Comparison of ENCODE assay signal across 22 cellular contexts in genomic region chr9:89149726-89150125, GRCh38. TPM values are rescaled to one million over a fixed set of nuclear protein-coding genes. Genes with fewer than 3 reads are reported as not detected.
DNase-seq lines count a peak whose midpoint lies in the region; ATAC-seq and TF ChIP-seq lines count a peak whose summit lies in the region.
"Had no signal": no experiment of that assay in that cellular context is flagged by ENCODE, and none has a peak within 500 bp of the region (broad histone marks: within the 10 kb centered on the region; RNA-seq: fewer than 3 reads in every experiment).

No MANE protein-coding gene starts in this region.

- TF ChIP-seq CTCF in foreskin keratinocyte (conservative IDR thresholded peaks at IDR 0.05): no peak
- TF ChIP-seq CTCF in BE2C (IDR thresholded peaks at IDR 0.05; ENCODE audit: low read depth, low read length): no peak

- H3K9me3 ChIP-seq in BE2C: no peaks in the 10 kb centered on the region; the same call in 1 of the 2 replicates
- H3K9me3 ChIP-seq: gastrocnemius medialis, uterus had no signal

- peak; percentile 85 for ATAC-seq in foreskin keratinocyte
- ATAC-seq: activated T-cell treated with anti-CD3 and anti-CD28 coated beads, Interleukin-2, amount 50 U/mL, for 4 hours; gastrocnemius medialis; K562 had no signal

- DNase-seq in AG08396 (ENCODE audit: low spot score): peak; percentile 37
- peak; percentile 74 for DNase-seq in HT1080 (ENCODE audit: low read depth)
- DNase-seq in amniotic epithelial cell (ENCODE audit: low read depth): peak; percentile 81
- DNase-seq in foreskin keratinocyte: peak; percentile 41 to 71
- DNase-seq in NCI-H2171 treated with DMSO at 0.1 percent for 48 hours (lab: John Stamatoyannopoulos, UW): no peak
- no peak for DNase-seq in NCI-H774 (lab: John Stamatoyannopoulos, UW)
- no peak for DNase-seq in AML-193 (lab: John Stamatoyannopoulos, UW)
- no peak for DNase-seq in BE2C
- DNase-seq: activated CD4-positive, alpha-beta T cell treated with anti-CD3 and anti-CD28 coated beads for 48 hours; activated T-cell treated with anti-CD3 and anti-CD28 coated beads, Interleukin-2, amount 50 U/mL, for 4 hours; aorta; gastrocnemius medialis; H7; midbrain; NCI-H526 treated with DMSO at 0.1 percent for 48 hours; occipital lobe; RPMI8226; stimulated activated naive CD4-positive, alpha-beta T cell treated with Interleukin-2 at 50 U/mL for 16 hours; uterus had no signal

- H3K4me1 ChIP-seq in foreskin keratinocyte: peaks cover 7% of the 10 kb centered on the region
- H3K4me1 ChIP-seq in BE2C: no peaks in the 10 kb centered on the region
- H3K4me1 ChIP-seq: gastrocnemius medialis, uterus had no signal

- H3K36me3 ChIP-seq in BE2C: no peaks in the 10 kb centered on the region; the same call in 1 of the 2 replicates
- H3K36me3 ChIP-seq: gastrocnemius medialis, uterus had no signal

- no peak overlapping the region for H3K4me3 ChIP-seq in BE2C (ENCODE audit: low read depth, low read length)
- H3K4me3 ChIP-seq: gastrocnemius medialis, K562, skin epidermis, uterus had no signal

- H3K27ac ChIP-seq in foreskin keratinocyte: no peak overlapping the region
- H3K27ac ChIP-seq: gastrocnemius medialis, skin epidermis, uterus had no signal

- H3K27me3 ChIP-seq in foreskin keratinocyte (no peaks in the 10 kb centered on the region), BE2C (no peaks in the 10 kb centered on the region)
- H3K27me3 ChIP-seq: gastrocnemius medialis, uterus had no signal

RNA-seq across cellular contexts. Expression of gene SHC3, which starts 28.9 kb away (rescaled TPM):
- 0.03 TPM in 2 replicates for total RNA-seq in HT1080 (2014; rRNA removed; shearing (Covaris generic))
- not detected in 2 replicates for polyA plus RNA-seq in HT1080 (2015; cell fraction: cytosol; rRNA removed)
- not detected in 2 replicates for polyA plus RNA-seq in HT1080 (2015; cell fraction: nucleus; rRNA removed)
- under 0.01 and 0.07 TPM in 2 replicates for total RNA-seq in foreskin keratinocyte
- polyA plus RNA-seq in foreskin keratinocyte: 0.01 and 0.07 TPM in 2 replicates
- polyA plus RNA-seq in BE2C (2012; ENCODE audit: insufficient read depth, insufficient read length, low read depth): 6.3 TPM
- total RNA-seq: B cell, K562 had no signal
- polyA plus RNA-seq: K562 had no signal

Comparison
In these comparisons a context has a peak if more than half of its experiments do, and no peak if none do; other contexts are left out.
1. DNase-seq: peak in AG08396 (single experiment), HT1080 (single experiment), amniotic epithelial cell (single experiment) and foreskin keratinocyte (2 of 2); none in NCI-H2171 treated with DMSO at 0.1 percent for 48 hours (single experiment), NCI-H774 (single experiment), AML-193 (0 of 2) and BE2C (single experiment).